ENCODE assay signal across 1 cellular context in the genomic region with DNA sequence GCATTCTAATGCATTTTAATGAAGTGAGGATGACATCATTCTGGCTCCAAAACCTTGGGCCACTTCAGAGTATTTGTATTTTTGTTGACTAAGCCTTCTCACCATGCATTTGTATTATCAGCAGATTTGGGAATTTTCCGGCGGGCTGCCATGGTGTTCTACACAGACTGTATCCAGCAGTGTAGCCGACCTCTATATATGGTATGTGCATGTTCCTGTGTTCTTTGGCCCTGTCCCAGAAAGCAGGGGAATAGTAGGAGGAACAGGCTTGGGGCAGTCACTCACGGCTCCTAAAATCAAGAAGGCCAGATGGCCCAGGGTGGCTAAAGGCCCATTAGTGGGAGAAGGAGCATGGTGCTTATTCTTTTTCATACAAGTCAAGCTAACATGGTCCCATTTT.
TF ChIP-seq lines count a peak whose summit lies in the region.

No MANE protein-coding gene starts in this region.

TF ChIP-seq in HepG2, 621 proteins besides CTCF, POLR2A, EP300 and RAD21 (continued from another document):
- TF ChIP-seq, protein P1, sequence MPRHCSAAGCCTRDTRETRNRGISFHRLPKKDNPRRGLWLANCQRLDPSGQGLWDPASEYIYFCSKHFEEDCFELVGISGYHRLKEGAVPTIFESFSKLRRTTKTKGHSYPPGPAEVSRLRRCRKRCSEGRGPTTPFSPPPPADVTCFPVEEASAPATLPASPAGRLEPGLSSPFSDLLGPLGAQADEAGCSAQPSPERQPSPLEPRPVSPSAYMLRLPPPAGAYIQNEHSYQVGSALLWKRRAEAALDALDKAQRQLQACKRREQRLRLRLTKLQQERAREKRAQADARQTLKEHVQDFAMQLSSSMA (CRISPR knock-in tag; IDR thresholded peaks at IDR 0.05): no peak
- TF ChIP-seq ATF7 (IDR thresholded peaks at IDR 0.05) (peak; percentile 35; the same call in 1 of the 2 replicates), ATF7 (CRISPR knock-in tag; IDR thresholded peaks at IDR 0.05) (no peak), MAFK (conservative IDR thresholded peaks at IDR 0.05 in 1 of 2, IDR thresholded peaks at IDR 0.05 in 1 of 2; ENCODE audit: low read length in 2 of 2) (peak in 1 of 2 experiments; percentile 24; a peak in 3 of 4 replicates)
TF ChIP-seq in HepG2: peak in this region for 3.
